ENCODE assay signal across 25 cellular contexts in the genomic region with DNA sequence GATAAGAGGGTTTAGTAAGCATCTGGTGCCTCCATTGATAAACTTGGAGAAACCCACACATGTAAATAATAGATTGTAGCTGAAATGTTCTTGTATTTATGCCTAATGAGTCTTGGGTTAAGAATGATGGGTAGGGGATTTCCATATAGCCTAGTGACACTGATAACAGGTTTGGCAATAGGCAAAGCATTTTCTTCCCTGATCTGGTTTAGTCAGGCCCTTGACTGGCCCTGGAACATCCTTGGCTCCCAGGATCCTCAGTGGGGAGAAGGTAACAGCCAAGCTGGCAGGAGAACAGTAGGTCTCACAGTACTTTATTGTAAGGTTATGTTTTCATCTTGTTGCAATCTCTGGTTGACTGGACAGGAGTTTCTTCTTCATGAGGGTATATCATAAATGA.
DNase-seq lines count a peak whose midpoint lies in the region; ATAC-seq and TF ChIP-seq lines count a peak whose summit lies in the region.
"Had no signal": no experiment of that assay in that cellular context is flagged by ENCODE, and none has a peak within 500 bp of the region (broad histone marks: within the 10 kb centered on the region; RNA-seq: fewer than 3 reads in every experiment).

No MANE protein-coding gene starts in this region.

- POLR2A ChIA-PET in T-cell (lab: Charles Lee) = interaction anchor here in 1 of 2 donors (0.6 kb wide), 1 partner anchor 125 kb away, joined by 3 read pairs; no protein-coding TSS in a partner anchor

- intact Hi-C loops in Right ventricle myocardium superior (cut with DNase I) = no loop called here

- peak; percentile 75 for ATAC-seq in GM18868 (IDR thresholded peaks at IDR 0.05; ENCODE audit: unreplicated experiment)
- no peak for ATAC-seq in Right ventricle myocardium superior (ENCODE audit: poor library complexity)
- no peak for ATAC-seq in T-cell (replicated peaks in 1 of 4)
- no peak for ATAC-seq in stimulated activated naive CD8-positive, alpha-beta T cell treated with anti-CD3 and anti-CD28 coated beads, Interleukin-15, Interleukin-2, amounts not matched to agents 100 U/mL and 50 U/mL, for 24 hours
- ATAC-seq: Panc1 had no signal

- no peaks in the 10 kb centered on the region for H4K20me1 ChIP-seq in smooth muscle cell (ENCODE audit: low read depth)
- H4K20me1 ChIP-seq: BLaER1 had no signal

- H3K27me3 Mint-ChIP-seq in T-cell = peaks cover 0 to 4% of the 10 kb centered on the region in 2 donors
- H3K27me3 Mint-ChIP-seq: CD4-positive, CD25-positive, alpha-beta regulatory T cell had no signal

- H3K4me3 Mint-ChIP-seq in T-cell = no peak overlapping the region
- H3K4me3 Mint-ChIP-seq: CD4-positive, CD25-positive, alpha-beta regulatory T cell; HFFc6 had no signal

- no peak overlapping the region for H3K4me3 ChIP-seq in smooth muscle cell
- H3K4me3 ChIP-seq: BLaER1, HAP-1, MG63 had no signal

- H3K4me1 Mint-ChIP-seq in T-cell = no peaks in the 10 kb centered on the region
- H3K4me1 Mint-ChIP-seq: CD4-positive, CD25-positive, alpha-beta regulatory T cell had no signal

- no peaks in the 10 kb centered on the region for H3K36me3 ChIP-seq in smooth muscle cell (ENCODE audit: low read depth)
- H3K36me3 ChIP-seq: BLaER1, HAP-1, MG63 had no signal

- H2AFZ ChIP-seq in smooth muscle cell (ENCODE audit: low read depth) = no peak overlapping the region

- no peak for TF ChIP-seq CTCF in smooth muscle cell (IDR thresholded peaks at IDR 0.05; ENCODE audit: borderline replicate concordance, insufficient read depth, poor library complexity, severe bottlenecking)

- DNase-seq in NCI-H226 (peak; percentile 33), erythroblast (lab: John Stamatoyannopoulos, UW) (peak; percentile 11 to 67), smooth muscle cell (lab: John Stamatoyannopoulos, UW; ENCODE audit: unreplicated experiment) (no peak), Right ventricle myocardium superior (no peak), T-cell (no peak)
- DNase-seq in stimulated activated naive CD8-positive, alpha-beta T cell treated with anti-CD3 and anti-CD28 coated beads, Interleukin-15, Interleukin-2, amounts not matched to agents 100 U/mL and 50 U/mL, for 24 hours = no peak
- DNase-seq: CD4-positive, CD25-positive, alpha-beta regulatory T cell; DMS153; GOT3; HFFc6; KG1; MG63; NCI-H1105 treated with DMSO at 0.1 percent for 48 hours; NCI-H146; NCI-H2029; NCI-H446 treated with DMSO at 0.1 percent for 48 hours; NCI-H526; NCI-H82; NK-92 treated with Interleukin-12 subunit alpha and Interleukin-12 subunit beta, amount 100 ng/mL, for 24 hours; SHP77 treated with DMSO at 0.1 percent for 48 hours had no signal

- TF ChIP-seq POLR2A in erythroblast (IDR thresholded peaks at IDR 0.05; ENCODE audit: low read length) = no peak

- H3K4me2 ChIP-seq in smooth muscle cell = peak overlapping the region; percentile 13
- H3K4me2 ChIP-seq: BLaER1 had no signal

- H3F3A ChIP-seq in smooth muscle cell (ENCODE audit: low read depth) = no peaks in the 10 kb centered on the region

- no peaks in the 10 kb centered on the region for H3K79me2 ChIP-seq in smooth muscle cell (ENCODE audit: low read depth)

- no peaks in the 10 kb centered on the region for H3K9me3 ChIP-seq in smooth muscle cell (replicated peaks; ENCODE audit: low read depth)
- H3K9me3 ChIP-seq: HAP-1 had no signal

- no peaks in the 10 kb centered on the region for H3K27me3 ChIP-seq in smooth muscle cell (ENCODE audit: low read depth)
- H3K27me3 ChIP-seq: BLaER1, MG63 had no signal

- H3K27ac Mint-ChIP-seq in T-cell = no peak overlapping the region
- H3K27ac Mint-ChIP-seq: CD4-positive, CD25-positive, alpha-beta regulatory T cell; HFFc6 had no signal

- peaks cover 1 to 18% (median 14%) of the 10 kb centered on the region in 3 donors for H3K9me3 Mint-ChIP-seq in T-cell

- CTCF ChIA-PET in T-cell (lab: Charles Lee) = no interaction called here

- no peak overlapping the region for H3K9ac ChIP-seq in smooth muscle cell (ENCODE audit: low read depth)
- H3K9ac ChIP-seq: BLaER1 had no signal

- no peaks in the 10 kb centered on the region for H3K36me3 Mint-ChIP-seq in T-cell
- H3K36me3 Mint-ChIP-seq: CD4-positive, CD25-positive, alpha-beta regulatory T cell had no signal

- no peaks in the 10 kb centered on the region for H3K4me1 ChIP-seq in smooth muscle cell (ENCODE audit: low read depth)
- H3K4me1 ChIP-seq: BLaER1, HAP-1 had no signal

- H3K27ac ChIP-seq in smooth muscle cell (ENCODE audit: low read depth) = no peak overlapping the region
- H3K27ac ChIP-seq: BLaER1, RWPE1 had no signal

Comparison
In these comparisons a context has a peak if more than half of its experiments do, and no peak if none do; other contexts are left out.
1. DNase-seq: peak in NCI-H226 (single experiment) and erythroblast (2 of 2); none in smooth muscle cell (single experiment), Right ventricle myocardium superior (single experiment), T-cell (0 of 34) and stimulated activated naive CD8-positive, alpha-beta T cell treated with anti-CD3 and anti-CD28 coated beads, Interleukin-15, Interleukin-2, amounts not matched to agents 100 U/mL and 50 U/mL, for 24 hours (single experiment).